Comparison of ENCODE assay signal across 1 cellular context in genomic region chr7:149872419-149873073, GRCh38.
A peak's percentile ranks its signal among the peaks of the same experiment; 100 is the strongest.
TF ChIP-seq lines count a peak whose summit lies in the region.

No MANE protein-coding gene starts in this region.

TF ChIP-seq in K562, 482 proteins besides CTCF, POLR2A, EP300 and RAD21 (continued from another document and continues in another):
- TF ChIP-seq, protein P1, sequence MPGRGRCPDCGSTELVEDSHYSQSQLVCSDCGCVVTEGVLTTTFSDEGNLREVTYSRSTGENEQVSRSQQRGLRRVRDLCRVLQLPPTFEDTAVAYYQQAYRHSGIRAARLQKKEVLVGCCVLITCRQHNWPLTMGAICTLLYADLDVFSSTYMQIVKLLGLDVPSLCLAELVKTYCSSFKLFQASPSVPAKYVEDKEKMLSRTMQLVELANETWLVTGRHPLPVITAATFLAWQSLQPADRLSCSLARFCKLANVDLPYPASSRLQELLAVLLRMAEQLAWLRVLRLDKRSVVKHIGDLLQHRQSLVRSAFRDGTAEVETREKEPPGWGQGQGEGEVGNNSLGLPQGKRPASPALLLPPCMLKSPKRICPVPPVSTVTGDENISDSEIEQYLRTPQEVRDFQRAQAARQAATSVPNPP (IDR thresholded peaks at IDR 0.05; ENCODE audit: borderline replicate concordance, insufficient read depth, insufficient read length): no peak
- TF ChIP-seq TBL1XR1 (IDR thresholded peaks at IDR 0.05; ENCODE audit: low read length in 2 of 2): no peak; a peak in 2 of 4 replicates
- TF ChIP-seq, protein P2, sequence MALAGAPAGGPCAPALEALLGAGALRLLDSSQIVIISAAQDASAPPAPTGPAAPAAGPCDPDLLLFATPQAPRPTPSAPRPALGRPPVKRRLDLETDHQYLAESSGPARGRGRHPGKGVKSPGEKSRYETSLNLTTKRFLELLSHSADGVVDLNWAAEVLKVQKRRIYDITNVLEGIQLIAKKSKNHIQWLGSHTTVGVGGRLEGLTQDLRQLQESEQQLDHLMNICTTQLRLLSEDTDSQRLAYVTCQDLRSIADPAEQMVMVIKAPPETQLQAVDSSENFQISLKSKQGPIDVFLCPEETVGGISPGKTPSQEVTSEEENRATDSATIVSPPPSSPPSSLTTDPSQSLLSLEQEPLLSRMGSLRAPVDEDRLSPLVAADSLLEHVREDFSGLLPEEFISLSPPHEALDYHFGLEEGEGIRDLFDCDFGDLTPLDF (CRISPR knock-in tag; IDR thresholded peaks at IDR 0.05): no peak
- TF ChIP-seq PHB (CRISPR knock-in tag; IDR thresholded peaks at IDR 0.05): no peak
- TF ChIP-seq CEBPG (CRISPR knock-in tag; IDR thresholded peaks at IDR 0.05): no peak; the same call in 1 of the 2 replicates
- no peak for TF ChIP-seq CEBPG (tag; conservative IDR thresholded peaks at IDR 0.05 in 1 of 2, IDR thresholded peaks at IDR 0.05 in 1 of 2)
- TF ChIP-seq ZNF224 (CRISPR knock-in tag; IDR thresholded peaks at IDR 0.05): 0 out of 2 replicates have a peak, but pooled peaks have one; percentile 66
- TF ChIP-seq MXI1 (IDR thresholded peaks at IDR 0.05; ENCODE audit: low read depth, low read length): peak; percentile 38; the same call in 1 of the 2 replicates
- TF ChIP-seq RBM17 (IDR thresholded peaks at IDR 0.05; ENCODE audit: borderline replicate concordance, low read depth, low read length): no peak
- peak; percentile 81 for TF ChIP-seq EP400 (IDR thresholded peaks at IDR 0.05)
- TF ChIP-seq ZNF586 (CRISPR knock-in tag; conservative IDR thresholded peaks at IDR 0.05): no peak
- TF ChIP-seq TARDBP (IDR thresholded peaks at IDR 0.05): no peak
- no peak for TF ChIP-seq KDM4B (IDR thresholded peaks at IDR 0.05; ENCODE audit: borderline replicate concordance in 2 of 2, low read depth in 1 of 2)
- TF ChIP-seq KLF10 (CRISPR knock-in tag; IDR thresholded peaks at IDR 0.05): 0 out of 2 replicates have a peak, but pooled peaks have one; percentile 48
- no peak for TF ChIP-seq AFF4 (CRISPR knock-in tag; IDR thresholded peaks at IDR 0.05)
- no peak for TF ChIP-seq JUNB (CRISPR knock-in tag; conservative IDR thresholded peaks at IDR 0.05)
- TF ChIP-seq ZBTB17 (CRISPR knock-in tag; IDR thresholded peaks at IDR 0.05): no peak
- no peak for TF ChIP-seq ZNF324 (CRISPR knock-in tag; IDR thresholded peaks at IDR 0.05)
- no peak for TF ChIP-seq ZNF384 (IDR thresholded peaks at IDR 0.05; ENCODE audit: low read depth, low read length)
- peak; percentile 60; the same call in 1 of the 2 replicates for TF ChIP-seq FOXM1 (IDR thresholded peaks at IDR 0.05; ENCODE audit: low read depth)
- no peak for TF ChIP-seq FOXM1 (CRISPR knock-in tag; IDR thresholded peaks at IDR 0.05; ENCODE audit: low read depth)
- TF ChIP-seq, protein P3, sequence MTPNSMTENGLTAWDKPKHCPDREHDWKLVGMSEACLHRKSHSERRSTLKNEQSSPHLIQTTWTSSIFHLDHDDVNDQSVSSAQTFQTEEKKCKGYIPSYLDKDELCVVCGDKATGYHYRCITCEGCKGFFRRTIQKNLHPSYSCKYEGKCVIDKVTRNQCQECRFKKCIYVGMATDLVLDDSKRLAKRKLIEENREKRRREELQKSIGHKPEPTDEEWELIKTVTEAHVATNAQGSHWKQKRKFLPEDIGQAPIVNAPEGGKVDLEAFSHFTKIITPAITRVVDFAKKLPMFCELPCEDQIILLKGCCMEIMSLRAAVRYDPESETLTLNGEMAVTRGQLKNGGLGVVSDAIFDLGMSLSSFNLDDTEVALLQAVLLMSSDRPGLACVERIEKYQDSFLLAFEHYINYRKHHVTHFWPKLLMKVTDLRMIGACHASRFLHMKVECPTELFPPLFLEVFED (CRISPR knock-in tag; conservative IDR thresholded peaks at IDR 0.05): 0 out of 2 replicates have a peak, but pooled peaks have one; percentile 45
- no peak for TF ChIP-seq SP1 (CRISPR knock-in tag; IDR thresholded peaks at IDR 0.05)
- TF ChIP-seq, protein P4, sequence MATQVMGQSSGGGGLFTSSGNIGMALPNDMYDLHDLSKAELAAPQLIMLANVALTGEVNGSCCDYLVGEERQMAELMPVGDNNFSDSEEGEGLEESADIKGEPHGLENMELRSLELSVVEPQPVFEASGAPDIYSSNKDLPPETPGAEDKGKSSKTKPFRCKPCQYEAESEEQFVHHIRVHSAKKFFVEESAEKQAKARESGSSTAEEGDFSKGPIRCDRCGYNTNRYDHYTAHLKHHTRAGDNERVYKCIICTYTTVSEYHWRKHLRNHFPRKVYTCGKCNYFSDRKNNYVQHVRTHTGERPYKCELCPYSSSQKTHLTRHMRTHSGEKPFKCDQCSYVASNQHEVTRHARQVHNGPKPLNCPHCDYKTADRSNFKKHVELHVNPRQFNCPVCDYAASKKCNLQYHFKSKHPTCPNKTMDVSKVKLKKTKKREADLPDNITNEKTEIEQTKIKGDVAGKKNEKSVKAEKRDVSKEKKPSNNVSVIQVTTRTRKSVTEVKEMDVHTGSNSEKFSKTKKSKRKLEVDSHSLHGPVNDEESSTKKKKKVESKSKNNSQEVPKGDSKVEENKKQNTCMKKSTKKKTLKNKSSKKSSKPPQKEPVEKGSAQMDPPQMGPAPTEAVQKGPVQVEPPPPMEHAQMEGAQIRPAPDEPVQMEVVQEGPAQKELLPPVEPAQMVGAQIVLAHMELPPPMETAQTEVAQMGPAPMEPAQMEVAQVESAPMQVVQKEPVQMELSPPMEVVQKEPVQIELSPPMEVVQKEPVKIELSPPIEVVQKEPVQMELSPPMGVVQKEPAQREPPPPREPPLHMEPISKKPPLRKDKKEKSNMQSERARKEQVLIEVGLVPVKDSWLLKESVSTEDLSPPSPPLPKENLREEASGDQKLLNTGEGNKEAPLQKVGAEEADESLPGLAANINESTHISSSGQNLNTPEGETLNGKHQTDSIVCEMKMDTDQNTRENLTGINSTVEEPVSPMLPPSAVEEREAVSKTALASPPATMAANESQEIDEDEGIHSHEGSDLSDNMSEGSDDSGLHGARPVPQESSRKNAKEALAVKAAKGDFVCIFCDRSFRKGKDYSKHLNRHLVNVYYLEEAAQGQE (CRISPR knock-in tag; IDR thresholded peaks at IDR 0.05; ENCODE audit: low read depth): no peak
- TF ChIP-seq, protein P5, sequence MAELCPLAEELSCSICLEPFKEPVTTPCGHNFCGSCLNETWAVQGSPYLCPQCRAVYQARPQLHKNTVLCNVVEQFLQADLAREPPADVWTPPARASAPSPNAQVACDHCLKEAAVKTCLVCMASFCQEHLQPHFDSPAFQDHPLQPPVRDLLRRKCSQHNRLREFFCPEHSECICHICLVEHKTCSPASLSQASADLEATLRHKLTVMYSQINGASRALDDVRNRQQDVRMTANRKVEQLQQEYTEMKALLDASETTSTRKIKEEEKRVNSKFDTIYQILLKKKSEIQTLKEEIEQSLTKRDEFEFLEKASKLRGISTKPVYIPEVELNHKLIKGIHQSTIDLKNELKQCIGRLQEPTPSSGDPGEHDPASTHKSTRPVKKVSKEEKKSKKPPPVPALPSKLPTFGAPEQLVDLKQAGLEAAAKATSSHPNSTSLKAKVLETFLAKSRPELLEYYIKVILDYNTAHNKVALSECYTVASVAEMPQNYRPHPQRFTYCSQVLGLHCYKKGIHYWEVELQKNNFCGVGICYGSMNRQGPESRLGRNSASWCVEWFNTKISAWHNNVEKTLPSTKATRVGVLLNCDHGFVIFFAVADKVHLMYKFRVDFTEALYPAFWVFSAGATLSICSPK (IDR thresholded peaks at IDR 0.05; ENCODE audit: borderline replicate concordance): no peak
- TF ChIP-seq ZNF511 (CRISPR knock-in tag; IDR thresholded peaks at IDR 0.05): peak; percentile 22; the same call in 1 of the 2 replicates
- TF ChIP-seq GATAD2B (IDR thresholded peaks at IDR 0.05; ENCODE audit: borderline replicate concordance): no peak
- peak in 1 of 2 experiments; percentile 41; a peak in 1 of 4 replicates for TF ChIP-seq TRIM24 (IDR thresholded peaks at IDR 0.05)
- 0 out of 4 replicates have a peak, but pooled peaks of 1 of the 2 experiments have one; percentile 44 for TF ChIP-seq ARNT (IDR thresholded peaks at IDR 0.05)
- no peak for TF ChIP-seq MAFF (IDR thresholded peaks at IDR 0.05; ENCODE audit: low read length)
- TF ChIP-seq CTBP1 (IDR thresholded peaks at IDR 0.05; ENCODE audit: borderline replicate concordance): peak; percentile 43; the same call in 1 of the 2 replicates
- no peak for TF ChIP-seq ZHX1 (conservative IDR thresholded peaks at IDR 0.05; ENCODE audit: low read length)
- TF ChIP-seq ETV1 (tag; conservative IDR thresholded peaks at IDR 0.05; ENCODE audit: low read depth): peak; percentile 53
- TF ChIP-seq ZNF133 (CRISPR knock-in tag; IDR thresholded peaks at IDR 0.05): no peak
- TF ChIP-seq MCM7 (IDR thresholded peaks at IDR 0.05): no peak
- TF ChIP-seq U2AF2 (optimal IDR thresholded peaks at IDR 0.05; ENCODE audit: low read depth, low read length): no peak
- peak; percentile 96 for TF ChIP-seq ESRRA (IDR thresholded peaks at IDR 0.05; ENCODE audit: borderline replicate concordance, low read depth)
- no peak for TF ChIP-seq BDP1 (IDR thresholded peaks at IDR 0.05; ENCODE audit: insufficient read depth, insufficient read length)
- TF ChIP-seq, protein P6, sequence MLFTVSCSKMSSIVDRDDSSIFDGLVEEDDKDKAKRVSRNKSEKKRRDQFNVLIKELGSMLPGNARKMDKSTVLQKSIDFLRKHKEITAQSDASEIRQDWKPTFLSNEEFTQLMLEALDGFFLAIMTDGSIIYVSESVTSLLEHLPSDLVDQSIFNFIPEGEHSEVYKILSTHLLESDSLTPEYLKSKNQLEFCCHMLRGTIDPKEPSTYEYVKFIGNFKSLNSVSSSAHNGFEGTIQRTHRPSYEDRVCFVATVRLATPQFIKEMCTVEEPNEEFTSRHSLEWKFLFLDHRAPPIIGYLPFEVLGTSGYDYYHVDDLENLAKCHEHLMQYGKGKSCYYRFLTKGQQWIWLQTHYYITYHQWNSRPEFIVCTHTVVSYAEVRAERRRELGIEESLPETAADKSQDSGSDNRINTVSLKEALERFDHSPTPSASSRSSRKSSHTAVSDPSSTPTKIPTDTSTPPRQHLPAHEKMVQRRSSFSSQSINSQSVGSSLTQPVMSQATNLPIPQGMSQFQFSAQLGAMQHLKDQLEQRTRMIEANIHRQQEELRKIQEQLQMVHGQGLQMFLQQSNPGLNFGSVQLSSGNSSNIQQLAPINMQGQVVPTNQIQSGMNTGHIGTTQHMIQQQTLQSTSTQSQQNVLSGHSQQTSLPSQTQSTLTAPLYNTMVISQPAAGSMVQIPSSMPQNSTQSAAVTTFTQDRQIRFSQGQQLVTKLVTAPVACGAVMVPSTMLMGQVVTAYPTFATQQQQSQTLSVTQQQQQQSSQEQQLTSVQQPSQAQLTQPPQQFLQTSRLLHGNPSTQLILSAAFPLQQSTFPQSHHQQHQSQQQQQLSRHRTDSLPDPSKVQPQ (CRISPR knock-in tag; IDR thresholded peaks at IDR 0.05; ENCODE audit: borderline replicate concordance): 0 out of 2 replicates have a peak, but pooled peaks have one; percentile 15
- no peak for TF ChIP-seq NEUROD1 (IDR thresholded peaks at IDR 0.05; ENCODE audit: borderline replicate concordance, low read depth, low read length, partially characterized antibody)
- TF ChIP-seq XRCC3 (IDR thresholded peaks at IDR 0.05): no peak; the same call in 1 of the 2 replicates
- no peak for TF ChIP-seq PYGO2 (tag; IDR thresholded peaks at IDR 0.05)
- TF ChIP-seq, protein P7, sequence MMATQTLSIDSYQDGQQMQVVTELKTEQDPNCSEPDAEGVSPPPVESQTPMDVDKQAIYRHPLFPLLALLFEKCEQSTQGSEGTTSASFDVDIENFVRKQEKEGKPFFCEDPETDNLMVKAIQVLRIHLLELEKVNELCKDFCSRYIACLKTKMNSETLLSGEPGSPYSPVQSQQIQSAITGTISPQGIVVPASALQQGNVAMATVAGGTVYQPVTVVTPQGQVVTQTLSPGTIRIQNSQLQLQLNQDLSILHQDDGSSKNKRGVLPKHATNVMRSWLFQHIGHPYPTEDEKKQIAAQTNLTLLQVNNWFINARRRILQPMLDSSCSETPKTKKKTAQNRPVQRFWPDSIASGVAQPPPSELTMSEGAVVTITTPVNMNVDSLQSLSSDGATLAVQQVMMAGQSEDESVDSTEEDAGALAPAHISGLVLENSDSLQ (IDR thresholded peaks at IDR 0.05): 0 out of 2 replicates have a peak, but pooled peaks have one; percentile 30
